In the genomic region with DNA sequence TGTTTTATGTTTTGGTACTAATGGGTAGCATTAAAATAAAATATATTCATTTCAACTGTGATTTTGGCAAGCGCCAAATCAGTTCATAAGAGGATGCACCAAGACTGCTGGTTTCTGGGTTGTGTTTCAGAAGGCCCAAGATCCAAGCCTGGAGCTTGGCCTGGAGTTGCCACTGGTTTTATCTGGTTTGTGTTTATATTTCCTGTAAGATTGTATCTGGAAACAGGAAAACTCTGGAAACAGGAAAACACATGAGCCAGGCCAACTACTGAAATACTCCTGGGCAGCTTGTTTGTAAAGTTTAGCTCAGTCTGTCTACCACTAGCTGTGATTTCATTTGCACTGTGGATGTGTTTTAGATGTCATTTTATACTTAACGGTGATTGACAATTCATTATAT, we compare ENCODE assay signal across 31 cellular contexts. TPM values are rescaled to one million over a fixed set of nuclear protein-coding genes. Genes with fewer than 3 reads are reported as not detected.
"Had no signal": no experiment of that assay in that cellular context is flagged by ENCODE, and none has a peak within 500 bp of the region (broad histone marks: within the 10 kb centered on the region; RNA-seq: fewer than 3 reads in every experiment).

No MANE protein-coding gene starts in this region.

- H3K36me3 Mint-ChIP-seq: naive thymus-derived CD4-positive, alpha-beta T cell had no signal

- ATAC-seq: heart right ventricle; left cardiac atrium; left lung; naive thymus-derived CD4-positive, alpha-beta T cell; sciatic nerve; stimulated activated naive CD8-positive, alpha-beta T cell treated with anti-CD3 and anti-CD28 coated beads, Interleukin-15, amount 100 ng/mL, for 72 hours had no signal

- H3K36me3 ChIP-seq: esophagus squamous epithelium, heart right ventricle, left lung, prostate gland, right atrium auricular region, thyroid gland, vagina had no signal

- H3K27ac Mint-ChIP-seq: endodermal cell; naive thymus-derived CD4-positive, alpha-beta T cell; nephron; stimulated activated naive CD8-positive, alpha-beta T cell treated with anti-CD3 and anti-CD28 coated beads, Interleukin-15, amount 100 ng/mL, for 72 hours had no signal

- H3K4me3 Mint-ChIP-seq: endodermal cell; naive thymus-derived CD4-positive, alpha-beta T cell; nephron; stimulated activated naive CD8-positive, alpha-beta T cell treated with anti-CD3 and anti-CD28 coated beads, Interleukin-15, amount 100 ng/mL, for 72 hours had no signal

- DNase-seq: effector CD8-positive, alpha-beta T cell; endodermal cell; erythroblast; esophagus squamous epithelium; foreskin melanocyte; glutamatergic neuron; heart right ventricle; hippocampal formation; left cardiac atrium; left lung; mammary epithelial cell; mesendoderm; midbrain; naive thymus-derived CD4-positive, alpha-beta T cell; nucleus accumbens; stimulated activated CD4-positive, alpha-beta T cell treated with anti-CD3 and anti-CD28 coated beads, Interleukin-12 subunit alpha, Interleukin-12 subunit beta, amount 100 ng/mL, for 4 hours; stimulated activated CD4-positive, alpha-beta T cell treated with anti-CD3 and anti-CD28 coated beads, Interleukin-1b, Interleukin-23, amount 100 ng/mL, for 48 hours; stimulated activated CD4-positive, alpha-beta T cell treated with anti-CD3 and anti-CD28 coated beads, Interleukin-4, amount 100 ng/mL, for 1 hour; stimulated activated CD8-positive, alpha-beta memory T cell treated with anti-CD3 and anti-CD28 coated beads, Interleukin-4, amount 100 ng/mL, for 48 hours; stimulated activated naive CD4-positive, alpha-beta T cell; stimulated activated naive CD8-positive, alpha-beta T cell treated with anti-CD3 and anti-CD28 coated beads, Interleukin-15, amount 100 ng/mL, for 72 hours; thyroid gland; trophoblast cell had no signal

- H3K4me3 ChIP-seq: esophagus squamous epithelium, heart right ventricle, left lung, prostate gland, right atrium auricular region, smooth muscle cell, thyroid gland, vagina had no signal

- H3K9me3 Mint-ChIP-seq: endodermal cell; naive thymus-derived CD4-positive, alpha-beta T cell; nephron; stimulated activated naive CD8-positive, alpha-beta T cell treated with anti-CD3 and anti-CD28 coated beads, Interleukin-15, amount 100 ng/mL, for 72 hours had no signal

- H3K9me3 ChIP-seq: esophagus squamous epithelium, left lung, prostate gland, right atrium auricular region, thyroid gland, vagina had no signal

RNA-seq across cellular contexts. Expression of a gene that starts 5.5 kb away (rescaled TPM):
- total RNA-seq: kidney epithelial cell, osteocyte, right atrium auricular region, sciatic nerve had no signal
- polyA plus RNA-seq: naive thymus-derived CD4-positive, alpha-beta T cell; smooth muscle cell had no signal
